ENCODE assay signal across 1 cellular context in genomic region chr12:124509676-124510300, GRCh38.
A peak's percentile ranks its signal among the peaks of the same experiment; 100 is the strongest.
TF ChIP-seq lines count a peak whose summit lies in the region.

No MANE protein-coding gene starts in this region.

TF ChIP-seq in HepG2, 621 proteins besides CTCF, POLR2A, EP300 and RAD21 (continued from another document and continues in another):
- no peak for TF ChIP-seq TEAD2 (CRISPR knock-in tag; IDR thresholded peaks at IDR 0.05)
- TF ChIP-seq ZNF484 (CRISPR knock-in tag; IDR thresholded peaks at IDR 0.05; ENCODE audit: borderline replicate concordance, low read depth): no peak
- TF ChIP-seq JUNB (CRISPR knock-in tag; IDR thresholded peaks at IDR 0.05; ENCODE audit: borderline replicate concordance): no peak
- TF ChIP-seq ZNF619 (CRISPR knock-in tag; IDR thresholded peaks at IDR 0.05): peak; percentile 18; the same call in 1 of the 2 replicates
- TF ChIP-seq ZNF234 (CRISPR knock-in tag; conservative IDR thresholded peaks at IDR 0.05): no peak
- TF ChIP-seq, protein P1, sequence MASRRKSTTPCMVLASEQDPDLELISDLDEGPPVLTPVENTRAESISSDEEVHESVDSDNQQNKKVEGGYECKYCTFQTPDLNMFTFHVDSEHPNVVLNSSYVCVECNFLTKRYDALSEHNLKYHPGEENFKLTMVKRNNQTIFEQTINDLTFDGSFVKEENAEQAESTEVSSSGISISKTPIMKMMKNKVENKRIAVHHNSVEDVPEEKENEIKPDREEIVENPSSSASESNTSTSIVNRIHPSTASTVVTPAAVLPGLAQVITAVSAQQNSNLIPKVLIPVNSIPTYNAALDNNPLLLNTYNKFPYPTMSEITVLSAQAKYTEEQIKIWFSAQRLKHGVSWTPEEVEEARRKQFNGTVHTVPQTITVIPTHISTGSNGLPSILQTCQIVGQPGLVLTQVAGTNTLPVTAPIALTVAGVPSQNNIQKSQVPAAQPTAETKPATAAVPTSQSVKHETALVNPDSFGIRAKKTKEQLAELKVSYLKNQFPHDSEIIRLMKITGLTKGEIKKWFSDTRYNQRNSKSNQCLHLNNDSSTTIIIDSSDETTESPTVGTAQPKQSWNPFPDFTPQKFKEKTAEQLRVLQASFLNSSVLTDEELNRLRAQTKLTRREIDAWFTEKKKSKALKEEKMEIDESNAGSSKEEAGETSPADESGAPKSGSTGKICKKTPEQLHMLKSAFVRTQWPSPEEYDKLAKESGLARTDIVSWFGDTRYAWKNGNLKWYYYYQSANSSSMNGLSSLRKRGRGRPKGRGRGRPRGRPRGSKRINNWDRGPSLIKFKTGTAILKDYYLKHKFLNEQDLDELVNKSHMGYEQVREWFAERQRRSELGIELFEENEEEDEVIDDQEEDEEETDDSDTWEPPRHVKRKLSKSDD (CRISPR knock-in tag; IDR thresholded peaks at IDR 0.05; ENCODE audit: low read depth): no peak
- no peak for TF ChIP-seq SAFB2 (CRISPR knock-in tag; IDR thresholded peaks at IDR 0.05; ENCODE audit: borderline replicate concordance, low read depth)
- TF ChIP-seq ZFX (CRISPR knock-in tag; IDR thresholded peaks at IDR 0.05; ENCODE audit: low read depth): peak; percentile 86
- no peak for TF ChIP-seq NFIC (IDR thresholded peaks at IDR 0.05; ENCODE audit: low read length)
- TF ChIP-seq NFKBIZ (CRISPR knock-in tag; IDR thresholded peaks at IDR 0.05): no peak; the same call in 1 of the 2 replicates
- TF ChIP-seq KLF15 (CRISPR knock-in tag; IDR thresholded peaks at IDR 0.05; ENCODE audit: borderline replicate concordance): no peak
- TF ChIP-seq ZNF550 (CRISPR knock-in tag; IDR thresholded peaks at IDR 0.05; ENCODE audit: borderline replicate concordance): 0 out of 2 replicates have a peak, but pooled peaks have one; percentile 31
- no peak for TF ChIP-seq SP5 (CRISPR knock-in tag; IDR thresholded peaks at IDR 0.05; ENCODE audit: borderline replicate concordance, low read depth)
- peak; percentile 13; the same call in 1 of the 2 replicates for TF ChIP-seq ZBTB37 (CRISPR knock-in tag; IDR thresholded peaks at IDR 0.05)
- TF ChIP-seq ZNF879 (CRISPR knock-in tag; IDR thresholded peaks at IDR 0.05): no peak
- TF ChIP-seq RXRA (CRISPR knock-in tag; IDR thresholded peaks at IDR 0.05): peak; percentile 9; the same call in 1 of the 2 replicates
- no peak for TF ChIP-seq ZC3H4 (CRISPR knock-in tag; IDR thresholded peaks at IDR 0.05; ENCODE audit: borderline replicate concordance)
- no peak for TF ChIP-seq ZNF496 (CRISPR knock-in tag; IDR thresholded peaks at IDR 0.05; ENCODE audit: insufficient replicate concordance)
- TF ChIP-seq PHF21A (CRISPR knock-in tag; IDR thresholded peaks at IDR 0.05): peak; percentile 94
- TF ChIP-seq ZNF326 (CRISPR knock-in tag; IDR thresholded peaks at IDR 0.05; ENCODE audit: borderline replicate concordance): no peak
- no peak for TF ChIP-seq SRSF4 (IDR thresholded peaks at IDR 0.05; ENCODE audit: low read depth, low read length, poor library complexity, severe bottlenecking)
- TF ChIP-seq GATAD1 (CRISPR knock-in tag; IDR thresholded peaks at IDR 0.05): no peak
- TF ChIP-seq ZNF780A (CRISPR knock-in tag; IDR thresholded peaks at IDR 0.05): no peak
- TF ChIP-seq KAT7 (CRISPR knock-in tag; IDR thresholded peaks at IDR 0.05; ENCODE audit: borderline replicate concordance): no peak
- TF ChIP-seq ZNF713 (CRISPR knock-in tag; IDR thresholded peaks at IDR 0.05): no peak
- TF ChIP-seq, protein P2, sequence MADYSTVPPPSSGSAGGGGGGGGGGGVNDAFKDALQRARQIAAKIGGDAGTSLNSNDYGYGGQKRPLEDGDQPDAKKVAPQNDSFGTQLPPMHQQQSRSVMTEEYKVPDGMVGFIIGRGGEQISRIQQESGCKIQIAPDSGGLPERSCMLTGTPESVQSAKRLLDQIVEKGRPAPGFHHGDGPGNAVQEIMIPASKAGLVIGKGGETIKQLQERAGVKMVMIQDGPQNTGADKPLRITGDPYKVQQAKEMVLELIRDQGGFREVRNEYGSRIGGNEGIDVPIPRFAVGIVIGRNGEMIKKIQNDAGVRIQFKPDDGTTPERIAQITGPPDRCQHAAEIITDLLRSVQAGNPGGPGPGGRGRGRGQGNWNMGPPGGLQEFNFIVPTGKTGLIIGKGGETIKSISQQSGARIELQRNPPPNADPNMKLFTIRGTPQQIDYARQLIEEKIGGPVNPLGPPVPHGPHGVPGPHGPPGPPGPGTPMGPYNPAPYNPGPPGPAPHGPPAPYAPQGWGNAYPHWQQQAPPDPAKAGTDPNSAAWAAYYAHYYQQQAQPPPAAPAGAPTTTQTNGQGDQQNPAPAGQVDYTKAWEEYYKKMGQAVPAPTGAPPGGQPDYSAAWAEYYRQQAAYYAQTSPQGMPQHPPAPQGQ (CRISPR knock-in tag; IDR thresholded peaks at IDR 0.05; ENCODE audit: borderline replicate concordance): no peak
- no peak for TF ChIP-seq FOXA1 (IDR thresholded peaks at IDR 0.05)
- no peak for TF ChIP-seq FOXA1 (CRISPR knock-in tag; IDR thresholded peaks at IDR 0.05)
- TF ChIP-seq NR2C2 (CRISPR knock-in tag; IDR thresholded peaks at IDR 0.05; ENCODE audit: borderline replicate concordance): no peak
- no peak for TF ChIP-seq EZH2 (conservative IDR thresholded peaks at IDR 0.05; ENCODE audit: low read depth, low read length)
- TF ChIP-seq ATF7 (IDR thresholded peaks at IDR 0.05): no peak
- TF ChIP-seq ATF7 (CRISPR knock-in tag; IDR thresholded peaks at IDR 0.05): no peak
- TF ChIP-seq ZBTB7B (CRISPR knock-in tag; IDR thresholded peaks at IDR 0.05): 0 out of 2 replicates have a peak, but pooled peaks have one; percentile 32
- no peak for TF ChIP-seq TAF1 (CRISPR knock-in tag; IDR thresholded peaks at IDR 0.05)
- TF ChIP-seq ZZZ3 (CRISPR knock-in tag; IDR thresholded peaks at IDR 0.05; ENCODE audit: borderline replicate concordance): no peak; the same call in 1 of the 2 replicates
- no peak for TF ChIP-seq MLXIP (CRISPR knock-in tag; IDR thresholded peaks at IDR 0.05; ENCODE audit: borderline replicate concordance)
- TF ChIP-seq MXD4 (CRISPR knock-in tag; IDR thresholded peaks at IDR 0.05): 0 out of 2 replicates have a peak, but pooled peaks have one; percentile 23
- no peak for TF ChIP-seq ZNF597 (CRISPR knock-in tag; IDR thresholded peaks at IDR 0.05)
- TF ChIP-seq ZMAT3 (CRISPR knock-in tag; conservative IDR thresholded peaks at IDR 0.05): 0 out of 2 replicates have a peak, but pooled peaks have one; percentile 29
- no peak for TF ChIP-seq SNAPC5 (CRISPR knock-in tag; IDR thresholded peaks at IDR 0.05; ENCODE audit: borderline replicate concordance)
- TF ChIP-seq, protein P3, sequence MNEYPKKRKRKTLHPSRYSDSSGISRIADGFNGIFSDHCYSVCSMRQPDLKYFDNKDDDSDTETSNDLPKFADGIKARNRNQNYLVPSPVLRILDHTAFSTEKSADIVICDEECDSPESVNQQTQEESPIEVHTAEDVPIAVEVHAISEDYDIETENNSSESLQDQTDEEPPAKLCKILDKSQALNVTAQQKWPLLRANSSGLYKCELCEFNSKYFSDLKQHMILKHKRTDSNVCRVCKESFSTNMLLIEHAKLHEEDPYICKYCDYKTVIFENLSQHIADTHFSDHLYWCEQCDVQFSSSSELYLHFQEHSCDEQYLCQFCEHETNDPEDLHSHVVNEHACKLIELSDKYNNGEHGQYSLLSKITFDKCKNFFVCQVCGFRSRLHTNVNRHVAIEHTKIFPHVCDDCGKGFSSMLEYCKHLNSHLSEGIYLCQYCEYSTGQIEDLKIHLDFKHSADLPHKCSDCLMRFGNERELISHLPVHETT (CRISPR knock-in tag; conservative IDR thresholded peaks at IDR 0.05): no peak
- no peak for TF ChIP-seq ZFP82 (CRISPR knock-in tag; IDR thresholded peaks at IDR 0.05; ENCODE audit: borderline replicate concordance)
- no peak for TF ChIP-seq ATM (IDR thresholded peaks at IDR 0.05; ENCODE audit: borderline replicate concordance)
- no peak for TF ChIP-seq ZFP37 (CRISPR knock-in tag; IDR thresholded peaks at IDR 0.05; ENCODE audit: borderline replicate concordance)
- no peak for TF ChIP-seq RCOR2 (CRISPR knock-in tag; IDR thresholded peaks at IDR 0.05)
- TF ChIP-seq, protein P4, sequence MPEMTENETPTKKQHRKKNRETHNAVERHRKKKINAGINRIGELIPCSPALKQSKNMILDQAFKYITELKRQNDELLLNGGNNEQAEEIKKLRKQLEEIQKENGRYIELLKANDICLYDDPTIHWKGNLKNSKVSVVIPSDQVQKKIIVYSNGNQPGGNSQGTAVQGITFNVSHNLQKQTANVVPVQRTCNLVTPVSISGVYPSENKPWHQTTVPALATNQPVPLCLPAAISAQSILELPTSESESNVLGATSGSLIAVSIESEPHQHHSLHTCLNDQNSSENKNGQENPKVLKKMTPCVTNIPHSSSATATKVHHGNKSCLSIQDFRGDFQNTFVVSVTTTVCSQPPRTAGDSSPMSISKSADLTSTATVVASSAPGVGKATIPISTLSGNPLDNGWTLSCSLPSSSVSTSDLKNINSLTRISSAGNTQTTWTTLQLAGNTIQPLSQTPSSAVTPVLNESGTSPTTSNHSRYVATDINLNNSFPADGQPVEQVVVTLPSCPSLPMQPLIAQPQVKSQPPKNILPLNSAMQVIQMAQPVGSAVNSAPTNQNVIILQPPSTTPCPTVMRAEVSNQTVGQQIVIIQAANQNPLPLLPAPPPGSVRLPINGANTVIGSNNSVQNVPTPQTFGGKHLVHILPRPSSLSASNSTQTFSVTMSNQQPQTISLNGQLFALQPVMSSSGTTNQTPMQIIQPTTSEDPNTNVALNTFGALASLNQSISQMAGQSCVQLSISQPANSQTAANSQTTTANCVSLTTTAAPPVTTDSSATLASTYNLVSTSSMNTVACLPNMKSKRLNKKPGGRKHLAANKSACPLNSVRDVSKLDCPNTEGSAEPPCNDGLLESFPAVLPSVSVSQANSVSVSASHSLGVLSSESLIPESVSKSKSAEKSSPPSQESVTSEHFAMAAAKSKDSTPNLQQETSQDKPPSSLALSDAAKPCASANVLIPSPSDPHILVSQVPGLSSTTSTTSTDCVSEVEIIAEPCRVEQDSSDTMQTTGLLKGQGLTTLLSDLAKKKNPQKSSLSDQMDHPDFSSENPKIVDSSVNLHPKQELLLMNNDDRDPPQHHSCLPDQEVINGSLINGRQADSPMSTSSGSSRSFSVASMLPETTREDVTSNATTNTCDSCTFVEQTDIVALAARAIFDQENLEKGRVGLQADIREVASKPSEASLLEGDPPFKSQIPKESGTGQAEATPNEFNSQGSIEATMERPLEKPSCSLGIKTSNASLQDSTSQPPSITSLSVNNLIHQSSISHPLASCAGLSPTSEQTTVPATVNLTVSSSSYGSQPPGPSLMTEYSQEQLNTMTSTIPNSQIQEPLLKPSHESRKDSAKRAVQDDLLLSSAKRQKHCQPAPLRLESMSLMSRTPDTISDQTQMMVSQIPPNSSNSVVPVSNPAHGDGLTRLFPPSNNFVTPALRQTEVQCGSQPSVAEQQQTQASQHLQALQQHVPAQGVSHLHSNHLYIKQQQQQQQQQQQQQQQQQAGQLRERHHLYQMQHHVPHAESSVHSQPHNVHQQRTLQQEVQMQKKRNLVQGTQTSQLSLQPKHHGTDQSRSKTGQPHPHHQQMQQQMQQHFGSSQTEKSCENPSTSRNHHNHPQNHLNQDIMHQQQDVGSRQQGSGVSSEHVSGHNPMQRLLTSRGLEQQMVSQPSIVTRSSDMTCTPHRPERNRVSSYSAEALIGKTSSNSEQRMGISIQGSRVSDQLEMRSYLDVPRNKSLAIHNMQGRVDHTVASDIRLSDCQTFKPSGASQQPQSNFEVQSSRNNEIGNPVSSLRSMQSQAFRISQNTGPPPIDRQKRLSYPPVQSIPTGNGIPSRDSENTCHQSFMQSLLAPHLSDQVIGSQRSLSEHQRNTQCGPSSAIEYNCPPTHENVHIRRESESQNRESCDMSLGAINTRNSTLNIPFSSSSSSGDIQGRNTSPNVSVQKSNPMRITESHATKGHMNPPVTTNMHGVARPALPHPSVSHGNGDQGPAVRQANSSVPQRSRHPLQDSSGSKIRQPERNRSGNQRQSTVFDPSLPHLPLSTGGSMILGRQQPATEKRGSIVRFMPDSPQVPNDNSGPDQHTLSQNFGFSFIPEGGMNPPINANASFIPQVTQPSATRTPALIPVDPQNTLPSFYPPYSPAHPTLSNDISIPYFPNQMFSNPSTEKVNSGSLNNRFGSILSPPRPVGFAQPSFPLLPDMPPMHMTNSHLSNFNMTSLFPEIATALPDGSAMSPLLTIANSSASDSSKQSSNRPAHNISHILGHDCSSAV (CRISPR knock-in tag; IDR thresholded peaks at IDR 0.05; ENCODE audit: borderline replicate concordance): no peak
- no peak for TF ChIP-seq ZNF431 (CRISPR knock-in tag; IDR thresholded peaks at IDR 0.05; ENCODE audit: borderline replicate concordance, low read depth)
